Comparison of ENCODE assay signal across 24 cellular contexts in the genomic region with DNA sequence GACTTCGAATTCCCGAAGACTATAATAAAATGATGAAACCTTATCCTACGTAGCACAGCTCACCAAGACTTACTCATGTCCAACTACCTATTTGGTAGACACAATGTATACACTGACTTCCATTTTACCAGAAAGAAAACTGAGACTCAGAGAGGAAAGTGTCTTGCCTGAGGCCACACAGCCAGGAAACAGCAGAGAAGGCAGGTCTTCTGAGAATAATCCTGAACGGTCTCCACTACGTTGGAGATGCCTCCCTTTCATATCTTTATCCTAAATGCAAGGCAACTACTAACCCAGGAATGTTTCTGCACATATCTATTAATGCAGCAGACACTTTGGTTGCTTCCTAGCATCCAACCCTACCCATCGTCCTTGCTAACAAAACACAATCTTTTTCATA. TPM values are rescaled to one million over a fixed set of nuclear protein-coding genes. Genes with fewer than 3 reads are reported as not detected.
"Had no signal": no experiment of that assay in that cellular context is flagged by ENCODE, and none has a peak within 500 bp of the region (broad histone marks: within the 10 kb centered on the region; RNA-seq: fewer than 3 reads in every experiment).

No MANE protein-coding gene starts in this region.

- DNase-seq: Kasumi-1, MM.1S, NCI-H1092 treated with DMSO at 0.1 percent for 48 hours, NCI-H1417, NCI-H1436 treated with DMSO at 0.1 percent for 48 hours, NCI-H1694, NCI-H187 treated with DMSO at 0.1 percent for 48 hours, NCI-H2029 treated with DMSO at 0.1 percent for 48 hours, NCI-H2227 treated with DMSO at 0.1 percent for 48 hours, NCI-H446, NCI-H510A, NCI-H524 treated with DMSO at 0.1 percent for 48 hours, NCI-H69, NCI-H774, Right ventricle myocardium superior, RPMI8226, SIG-M5 had no signal

- H3K9ac ChIP-seq: KMS-11 had no signal

- H3K27ac ChIP-seq: KMS-11, SJSA1, SK-N-MC had no signal

- H3K4me3 Mint-ChIP-seq: IgD-negative memory B cell had no signal

- H3K4me1 ChIP-seq: SJSA1 had no signal

- H3K4me3 ChIP-seq: K562, SJSA1, SK-N-MC had no signal

- H3K36me3 Mint-ChIP-seq: IgD-negative memory B cell had no signal

- H3K4me2 ChIP-seq: KMS-11 had no signal

- H3K9me3 ChIP-seq: SJSA1 had no signal

- H3K4me1 Mint-ChIP-seq: IgD-negative memory B cell had no signal

- H3K27ac Mint-ChIP-seq: IgD-negative memory B cell had no signal

- FAIRE-seq: K562 had no signal

- ATAC-seq: K562 had no signal

- H3K36me3 ChIP-seq: SJSA1 had no signal

RNA-seq across cellular contexts. Expression of a gene that starts 11.9 kb away (rescaled TPM):
- total RNA-seq: HT1080, M059J, Right ventricle myocardium superior, SJSA1 had no signal
- polyA plus RNA-seq: IgD-negative memory B cell, K562 had no signal

RNA-seq across cellular contexts. Expression of a gene that starts 30.3 kb away (rescaled TPM):
- total RNA-seq: HT1080, K562, M059J had no signal
- polyA plus RNA-seq: K562 had no signal
